1 cellular context compared by ENCODE assay signal in genomic region chr13:21326155-21327030, GRCh38.
TF ChIP-seq lines count a peak whose summit lies in the region.

No MANE protein-coding gene starts in this region.

TF ChIP-seq in endothelial cell of umbilical vein, 7 proteins besides CTCF, POLR2A, EP300 and RAD21:
- TF ChIP-seq FOS (IDR thresholded peaks at IDR 0.05; ENCODE audit: borderline replicate concordance, insufficient read depth, low read length) (no peak), EZH2 (IDR thresholded peaks at IDR 0.05; ENCODE audit: borderline replicate concordance, low read depth, low read length, severe bottlenecking) (no peak), POLR2AphosphoS5 (IDR thresholded peaks at IDR 0.05; ENCODE audit: insufficient read depth, low read depth, low read length) (no peak), JUN (IDR thresholded peaks at IDR 0.05; ENCODE audit: borderline replicate concordance, insufficient read depth, insufficient read length, low read depth) (no peak), MAX (IDR thresholded peaks at IDR 0.05; ENCODE audit: insufficient read depth, insufficient read length) (no peak), GATA2 (IDR thresholded peaks at IDR 0.05; ENCODE audit: insufficient read depth, insufficient read length, low read depth, low read length) (no peak), MYC (IDR thresholded peaks at IDR 0.05; ENCODE audit: low read depth, low read length) (no peak)
